ENCODE assay signal across 24 cellular contexts in genomic region chr2:112850588-112850987, GRCh38. TPM values are rescaled to one million over a fixed set of nuclear protein-coding genes. Genes with fewer than 3 reads are reported as not detected.
A peak's percentile ranks its signal among the peaks of the same experiment; 100 is the strongest.
DNase-seq lines count a peak whose midpoint lies in the region; ATAC-seq and TF ChIP-seq lines count a peak whose summit lies in the region.
"Had no signal": no experiment of that assay in that cellular context is flagged by ENCODE, and none has a peak within 500 bp of the region (broad histone marks: within the 10 kb centered on the region; RNA-seq: fewer than 3 reads in every experiment).

No MANE protein-coding gene starts in this region.

- peaks cover 21% of the 10 kb centered on the region for H3K9me3 ChIP-seq in HUES6 (ENCODE audit: control insufficient read depth, insufficient read depth, low read depth, low read length)
- H3K9me3 ChIP-seq in endodermal cell (ENCODE audit: control insufficient read depth, low read length): peaks cover 48% of the 10 kb centered on the region
- H3K9me3 ChIP-seq in iPS-18a (ENCODE audit: control insufficient read depth, low read depth, low read length): no peaks in the 10 kb centered on the region
- H3K9me3 ChIP-seq: A549, Caco-2, MG63, Peyer's patch had no signal

- H3K36me3 ChIP-seq in HUES6 (ENCODE audit: control insufficient read depth, insufficient read depth, low read length): no peaks in the 10 kb centered on the region
- no peaks in the 10 kb centered on the region for H3K36me3 ChIP-seq in endodermal cell (ENCODE audit: control insufficient read depth, insufficient read depth, low read length)
- no peaks in the 10 kb centered on the region for H3K36me3 ChIP-seq in iPS-18a (ENCODE audit: control insufficient read depth, low read depth, low read length)
- H3K36me3 ChIP-seq: MG63, Peyer's patch had no signal

- H3K4me3 Mint-ChIP-seq in endodermal cell: no peak overlapping the region
- H3K4me3 Mint-ChIP-seq: CD8-positive, alpha-beta T cell had no signal

- DNase-seq in endodermal cell: no peak
- no peak for DNase-seq in cerebellum (ENCODE audit: low spot score)
- DNase-seq in ACHN: no peak
- DNase-seq in NCI-H1930 (lab: John Stamatoyannopoulos, UW): no peak
- DNase-seq: C1 segment of cervical spinal cord; Caco-2; CD8-positive, alpha-beta T cell; DMS79; EL; GF-D8; KG1; MG63; NCI-H1105 treated with DMSO at 0.1 percent for 48 hours; NCI-H2029 treated with DMSO at 0.1 percent for 48 hours; NCI-H446 treated with DMSO at 0.1 percent for 48 hours; NCI-H526 treated with DMSO at 0.1 percent for 48 hours; OCI-M1; Peyer's patch; SHP77 treated with DMSO at 0.1 percent for 48 hours had no signal

- H3K4me1 Mint-ChIP-seq in endodermal cell: peaks cover 35% of the 10 kb centered on the region

- H3K9ac ChIP-seq in HUES6 (ENCODE audit: low read length) (no peak overlapping the region), endodermal cell (ENCODE audit: extremely low read depth, low read length, poor library complexity, severe bottlenecking) (no peak overlapping the region), iPS-18a (ENCODE audit: low read length) (peak overlapping the region; percentile 16)

- no peak for TF ChIP-seq CTCF in endodermal cell (conservative IDR thresholded peaks at IDR 0.05)

- H3K4me3 ChIP-seq in HUES6 (ENCODE audit: low read depth, low read length) (peak overlapping the region; percentile 33; the same call in 1 of the 2 replicates), endodermal cell (ENCODE audit: low read length) (peak overlapping the region; percentile 19), iPS-18a (ENCODE audit: low read length) (peak overlapping the region; percentile 42)
- H3K4me3 ChIP-seq: A549, MG63, Peyer's patch had no signal

- peaks cover 5% of the 10 kb centered on the region for H3K36me3 Mint-ChIP-seq in endodermal cell (ENCODE audit: low read depth)
- H3K36me3 Mint-ChIP-seq: CD8-positive, alpha-beta T cell had no signal

- 54 to 69% methylated on average over 4 to 5 of the region's 5 CpGs for WGBS in endodermal cell (ENCODE audit: insufficient coverage in 1 of 2, insufficient read length in 1 of 2), 2 experiments

- peaks cover 43% of the 10 kb centered on the region for H3K4me1 ChIP-seq in HUES6 (ENCODE audit: control insufficient read depth, insufficient read depth, low read length)
- peaks cover 13% of the 10 kb centered on the region for H3K4me1 ChIP-seq in endodermal cell (ENCODE audit: control insufficient read depth, insufficient read depth, low read length)
- H3K4me1 ChIP-seq in iPS-18a (ENCODE audit: control insufficient read depth, low read depth, low read length): peaks cover 33% of the 10 kb centered on the region
- H3K4me1 ChIP-seq: A549, Caco-2, Peyer's patch had no signal

- no peak overlapping the region for H3K27ac Mint-ChIP-seq in endodermal cell
- H3K27ac Mint-ChIP-seq: CD8-positive, alpha-beta T cell had no signal

- ATAC-seq in HG03460 (IDR thresholded peaks at IDR 0.05; ENCODE audit: unreplicated experiment): no peak
- ATAC-seq: A549; CD8-positive, alpha-beta T cell had no signal

- H3K27ac ChIP-seq in HUES6 (ENCODE audit: low read depth, low read length) (peak overlapping the region; percentile 75), endodermal cell (ENCODE audit: low read depth, low read length) (no peak overlapping the region), iPS-18a (ENCODE audit: low read length) (peak overlapping the region; percentile 73)
- H3K27ac ChIP-seq: A549, Peyer's patch had no signal

- in situ Hi-C loops in ACHN (cut with HindIII; ENCODE audit: low pct_ligation_motif_present, low pct_unique_long_range_greater_than_20kb, low sequenced_read_pairs): no loop called here

- H3K9me3 Mint-ChIP-seq in endodermal cell: peaks cover 46% of the 10 kb centered on the region
- H3K9me3 Mint-ChIP-seq: CD8-positive, alpha-beta T cell had no signal

- H3K27me3 ChIP-seq in HUES6 (ENCODE audit: control insufficient read depth, insufficient read depth, low read length): no peaks in the 10 kb centered on the region
- H3K27me3 ChIP-seq in endodermal cell (ENCODE audit: control insufficient read depth, insufficient read depth, low read length, poor library complexity, severe bottlenecking): no peaks in the 10 kb centered on the region
- H3K27me3 ChIP-seq in iPS-18a (ENCODE audit: control insufficient read depth, insufficient read depth, low read length): no peaks in the 10 kb centered on the region
- H3K27me3 ChIP-seq: MG63, Peyer's patch had no signal

- peaks cover 3% of the 10 kb centered on the region for H3K27me3 Mint-ChIP-seq in endodermal cell (ENCODE audit: insufficient read depth)

RNA-seq across cellular contexts. Expression of gene IL1B, which starts 14.0 kb away (rescaled TPM):
- not detected for total RNA-seq in endodermal cell
- not detected for polyA plus RNA-seq in endodermal cell (2013, experiment 1 of 2)
- polyA plus RNA-seq in endodermal cell (2013, experiment 2 of 2): not detected
- 1.1 TPM for total RNA-seq in cerebellum
- total RNA-seq: H4 had no signal
